In genomic region chr1:110616587-110616986, GRCh38 we compare ENCODE assay signal across 11 cellular contexts. TPM values are rescaled to one million over a fixed set of nuclear protein-coding genes. Genes with fewer than 3 reads are reported as not detected.
DNase-seq lines count a peak whose midpoint lies in the region; ATAC-seq and TF ChIP-seq lines count a peak whose summit lies in the region.
"Had no signal": no experiment of that assay in that cellular context is flagged by ENCODE, and none has a peak within 500 bp of the region (broad histone marks: within the 10 kb centered on the region; RNA-seq: fewer than 3 reads in every experiment).

No MANE protein-coding gene starts in this region.

- no peak for TF ChIP-seq POLR2A in GM18505 (IDR thresholded peaks at IDR 0.05; ENCODE audit: borderline replicate concordance, extremely low read depth, insufficient read depth, insufficient read length)

- no peak overlapping the region for H3K4me3 ChIP-seq in brain microvascular endothelial cell (ENCODE audit: low read depth, low read length)

- DNase-seq in AML-193 (lab: John Stamatoyannopoulos, UW) (peak; percentile 65 to 69), GDM1 (lab: John Stamatoyannopoulos, UW) (peak; percentile 56), NCI-H345 (lab: John Stamatoyannopoulos, UW) (peak; percentile 95), brain microvascular endothelial cell (peak; percentile 33), cerebellum (ENCODE audit: low spot score) (no peak), HuH-7 (ENCODE audit: low spot score) (no peak)
- DNase-seq in activated naive CD4-positive, alpha-beta T cell treated with Interleukin-2 at 50 U/mL for 16 hours, result no peak
- DNase-seq: activated B cell treated with CpG ODN at 0.5 μM for 24 hours; Caco-2; stimulated activated CD4-positive, alpha-beta T cell treated with anti-CD3 and anti-CD28 coated beads, Interleukin-4, amount 100 ng/mL, for 24 hours had no signal

- in situ Hi-C loops in brain microvascular endothelial cell (cut with HindIII; ENCODE audit: low pct_ligation_motif_present, low sequenced_read_pairs), result no loop called here

- no peak for TF ChIP-seq CTCF in brain microvascular endothelial cell (IDR thresholded peaks at IDR 0.05; ENCODE audit: low read depth, low read length, missing control alignments)

- H3K27ac ChIP-seq in brain microvascular endothelial cell, result no peak overlapping the region

- no peaks in the 10 kb centered on the region for H3K36me3 ChIP-seq in brain microvascular endothelial cell (replicated peaks)

- H3K27me3 ChIP-seq in brain microvascular endothelial cell (replicated peaks), result peaks cover 3% of the 10 kb centered on the region

- no peak for ATAC-seq in GM18505 (IDR thresholded peaks at IDR 0.05; ENCODE audit: unreplicated experiment)

RNA-seq across cellular contexts. Expression of gene KCNA2, which starts 10.4 kb away (rescaled TPM):
- 14.4 TPM for total RNA-seq in cerebellum

RNA-seq across cellular contexts. Expression of gene KCNA3, which starts 58.2 kb away (rescaled TPM):
- 15.2 TPM for total RNA-seq in cerebellum
- total RNA-seq: Caco-2 had no signal

Comparison
In these comparisons a context has a peak if more than half of its experiments do, and no peak if none do; other contexts are left out.
1. DNase-seq: peak in AML-193 (2 of 2), GDM1 (single experiment), NCI-H345 (single experiment) and brain microvascular endothelial cell (single experiment); none in activated naive CD4-positive, alpha-beta T cell treated with Interleukin-2 at 50 U/mL for 16 hours (single experiment), cerebellum (single experiment) and HuH-7 (single experiment).